ENCODE assay signal across 9 cellular contexts in the genomic region with DNA sequence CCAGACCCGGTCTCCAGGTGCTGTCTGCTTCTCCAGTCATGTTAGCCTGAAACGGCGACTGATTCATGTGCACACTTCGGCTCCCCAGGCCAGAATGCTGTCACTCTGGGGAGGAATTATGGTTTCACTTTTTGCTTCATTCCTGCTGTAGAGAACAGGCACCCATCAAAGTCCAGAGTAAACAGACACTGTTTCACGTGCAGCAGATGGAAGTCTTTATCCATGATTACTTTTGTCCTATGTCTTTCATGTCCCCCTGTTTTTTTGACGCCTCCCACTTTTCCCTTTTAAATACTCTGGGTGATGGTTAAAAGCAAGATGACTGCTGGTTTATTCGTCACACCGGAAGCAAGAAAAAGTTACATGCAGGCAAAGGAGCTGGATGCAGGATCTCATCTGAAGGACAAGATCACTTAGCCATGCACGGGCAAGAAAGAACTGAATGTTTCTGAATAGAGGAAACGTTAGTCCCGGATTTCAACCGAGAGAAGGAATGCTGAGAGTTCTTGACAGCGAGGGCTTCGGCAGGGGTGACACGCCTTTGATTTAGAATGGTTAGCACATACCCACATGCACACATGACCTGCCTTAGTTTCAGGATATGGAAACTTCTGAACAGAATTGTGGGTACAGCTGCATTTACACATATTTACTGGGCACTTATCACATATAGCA.
DNase-seq lines count a peak whose midpoint lies in the region; ATAC-seq, FAIRE-seq and TF ChIP-seq lines count a peak whose summit lies in the region.
"Had no signal": no experiment of that assay in that cellular context is flagged by ENCODE, and none has a peak within 500 bp of the region (broad histone marks: within the 10 kb centered on the region; RNA-seq: fewer than 3 reads in every experiment).

No MANE protein-coding gene starts in this region.

- H3K27ac ChIP-seq in hepatocyte, result peak overlapping the region; percentile 59

- TF ChIP-seq POLR2A in H54 (IDR thresholded peaks at IDR 0.05; ENCODE audit: low read depth, low read length), result no peak

- peaks cover 4% of the 10 kb centered on the region for H3K4me1 ChIP-seq in hepatocyte (ENCODE audit: insufficient read depth)

- intact Hi-C loops in activated T-helper 2 cell treated with anti-CD3 and anti-CD28 coated beads, Interferon-gamma antibody, Interleukin-2, Interleukin-4, amounts not matched to agents 10 μg/mL and 5 μg/mL and 100 μg/mL, durations not matched to agents 14 hours and 24 hours and 36 hours (cut with micrococcal nuclease), result loop anchor here (1.0 to 10.0 kb wide), 3 partner anchors 32 to 140 kb away; no protein-coding TSS in a partner anchor

- H3K9me2 ChIP-seq in hepatocyte (replicated peaks; ENCODE audit: insufficient read depth), result no peaks in the 10 kb centered on the region

- WGBS in hepatocyte (ENCODE audit: low lambda C conversion rate, missing lambda C conversion rate), result 42% methylated on average over 15 of the region's 15 CpGs

- no peaks in the 10 kb centered on the region for H3K9me3 ChIP-seq in hepatocyte (ENCODE audit: low read depth)

- ATAC-seq in GM21390 (IDR thresholded peaks at IDR 0.05; ENCODE audit: unreplicated experiment) (no peak), HG02759 (IDR thresholded peaks at IDR 0.05; ENCODE audit: unreplicated experiment) (no peak)

- H3K4me1 Mint-ChIP-seq in activated T-helper 2 cell treated with anti-CD3 and anti-CD28 coated beads, Interferon-gamma antibody, Interleukin-2, Interleukin-4, amounts not matched to agents 10 μg/mL and 5 μg/mL and 100 μg/mL, durations not matched to agents 14 hours and 24 hours and 36 hours (ENCODE audit: low read depth), result peaks cover 36% of the 10 kb centered on the region

- H3K4me3 ChIP-seq in hepatocyte, result no peak overlapping the region

- H4K20me1 ChIP-seq in hepatocyte (ENCODE audit: insufficient read depth, poor library complexity, severe bottlenecking), result no peaks in the 10 kb centered on the region

- H3K27me3 ChIP-seq in hepatocyte, result no peaks in the 10 kb centered on the region

- peak overlapping the region; percentile 54 for H3K4me2 ChIP-seq in hepatocyte

- H3K36me3 Mint-ChIP-seq in activated T-helper 2 cell treated with anti-CD3 and anti-CD28 coated beads, Interferon-gamma antibody, Interleukin-2, Interleukin-4, amounts not matched to agents 10 μg/mL and 5 μg/mL and 100 μg/mL, durations not matched to agents 14 hours and 24 hours and 36 hours (ENCODE audit: low read depth), result no peaks in the 10 kb centered on the region

- H3K9me3 Mint-ChIP-seq in activated T-helper 2 cell treated with anti-CD3 and anti-CD28 coated beads, Interferon-gamma antibody, Interleukin-2, Interleukin-4, amounts not matched to agents 10 μg/mL and 5 μg/mL and 100 μg/mL, durations not matched to agents 14 hours and 24 hours and 36 hours, result no peaks in the 10 kb centered on the region

- TF ChIP-seq CTCF in hepatocyte (IDR thresholded peaks at IDR 0.05; ENCODE audit: poor library complexity), result no peak

- no peaks in the 10 kb centered on the region for H3K36me3 ChIP-seq in hepatocyte (replicated peaks; ENCODE audit: insufficient read depth, low read depth)

- FAIRE-seq in H54 (lab: Jason Lieb, UNC), result peak; percentile 58

- peak; percentile 4 for DNase-seq in H54 (ENCODE audit: insufficient read length, low spot score)
- peak; percentile 15 for DNase-seq in activated T-helper 2 cell treated with anti-CD3 and anti-CD28 coated beads, Interferon-gamma antibody, Interleukin-2, Interleukin-4, amounts not matched to agents 10 μg/mL and 5 μg/mL and 100 μg/mL, durations not matched to agents 14 hours and 24 hours and 36 hours (ENCODE audit: low spot score)
- peak; percentile 27 for DNase-seq in hepatocyte (ENCODE audit: low spot score)
- DNase-seq in stimulated activated CD4-positive, alpha-beta T cell treated with anti-CD3 and anti-CD28 coated beads, Interleukin-4, amount 100 ng/mL, for 24 hours, result peak; percentile 28
- DNase-seq in HuH-7 (ENCODE audit: low spot score), result no peak
- no peak for DNase-seq in NOMO-1 treated with DMSO at 0.1 percent for 48 hours (lab: John Stamatoyannopoulos, UW; ENCODE audit: unreplicated experiment)
- DNase-seq: NCI-H2171 treated with DMSO at 0.1 percent for 48 hours had no signal

- peak overlapping the region; percentile 61 for H3K4me3 Mint-ChIP-seq in activated T-helper 2 cell treated with anti-CD3 and anti-CD28 coated beads, Interferon-gamma antibody, Interleukin-2, Interleukin-4, amounts not matched to agents 10 μg/mL and 5 μg/mL and 100 μg/mL, durations not matched to agents 14 hours and 24 hours and 36 hours (ENCODE audit: low read depth)

- H3K79me2 ChIP-seq in hepatocyte, result no peaks in the 10 kb centered on the region

- H3K27ac Mint-ChIP-seq in activated T-helper 2 cell treated with anti-CD3 and anti-CD28 coated beads, Interferon-gamma antibody, Interleukin-2, Interleukin-4, amounts not matched to agents 10 μg/mL and 5 μg/mL and 100 μg/mL, durations not matched to agents 14 hours and 24 hours and 36 hours, result peak overlapping the region; percentile 84

- H2AFZ ChIP-seq in hepatocyte, result peak overlapping the region; percentile 11

- H3K27me3 Mint-ChIP-seq in activated T-helper 2 cell treated with anti-CD3 and anti-CD28 coated beads, Interferon-gamma antibody, Interleukin-2, Interleukin-4, amounts not matched to agents 10 μg/mL and 5 μg/mL and 100 μg/mL, durations not matched to agents 14 hours and 24 hours and 36 hours (ENCODE audit: low read depth), result peaks cover 2% of the 10 kb centered on the region

Comparison
In these comparisons a context has a peak if more than half of its experiments do, and no peak if none do; other contexts are left out.
1. DNase-seq: peak in H54 (single experiment), activated T-helper 2 cell treated with anti-CD3 and anti-CD28 coated beads, Interferon-gamma antibody, Interleukin-2, Interleukin-4, amounts not matched to agents 10 μg/mL and 5 μg/mL and 100 μg/mL, durations not matched to agents 14 hours and 24 hours and 36 hours (single experiment), hepatocyte (single experiment) and stimulated activated CD4-positive, alpha-beta T cell treated with anti-CD3 and anti-CD28 coated beads, Interleukin-4, amount 100 ng/mL, for 24 hours (single experiment); none in HuH-7 (single experiment) and NOMO-1 treated with DMSO at 0.1 percent for 48 hours (single experiment).